In the genomic region with DNA sequence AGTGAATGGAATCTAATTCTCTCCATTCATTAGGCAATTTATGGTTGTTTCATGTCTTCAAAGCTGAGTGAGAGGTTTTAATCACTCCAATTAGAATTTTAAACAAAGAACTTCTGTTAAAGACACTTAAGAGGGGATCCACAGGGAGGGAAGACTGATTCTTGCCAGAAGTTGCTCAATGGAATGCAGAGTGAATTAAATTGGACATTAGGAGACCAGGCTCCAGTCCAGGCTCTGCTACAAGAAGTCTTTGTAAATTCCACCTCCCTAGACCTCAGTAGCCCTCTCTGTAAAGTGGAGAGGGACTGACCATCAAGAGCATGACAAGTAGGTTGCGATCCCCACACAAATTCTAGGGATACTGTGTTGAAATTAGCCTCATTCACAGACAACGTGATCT, we compare ENCODE assay signal across 26 cellular contexts.
"Had no signal": no experiment of that assay in that cellular context is flagged by ENCODE, and none has a peak within 500 bp of the region (broad histone marks: within the 10 kb centered on the region; RNA-seq: fewer than 3 reads in every experiment).

No MANE protein-coding gene starts in this region.

- H3K4me3 Mint-ChIP-seq: activated CD8-positive, alpha-beta T cell treated with anti-CD3 and anti-CD28 coated beads for 36 hours; activated naive CD4-positive, alpha-beta T cell treated with anti-CD3 and anti-CD28 coated beads for 36 hours; activated naive CD8-positive, alpha-beta T cell treated with anti-CD3 and anti-CD28 coated beads for 36 hours; activated T-cell treated with anti-CD3 and anti-CD28 coated beads, Interleukin-2, amount 50 U/mL, for 72 hours; brain; effector memory CD8-positive, alpha-beta T cell; nephron progenitor cell; WTC11 had no signal

- H3K9me3 Mint-ChIP-seq: activated CD8-positive, alpha-beta T cell treated with anti-CD3 and anti-CD28 coated beads for 36 hours; activated naive CD4-positive, alpha-beta T cell treated with anti-CD3 and anti-CD28 coated beads for 36 hours; activated naive CD8-positive, alpha-beta T cell treated with anti-CD3 and anti-CD28 coated beads for 36 hours; effector memory CD8-positive, alpha-beta T cell; nephron progenitor cell had no signal

- H3K27ac Mint-ChIP-seq: activated CD8-positive, alpha-beta T cell treated with anti-CD3 and anti-CD28 coated beads for 36 hours; activated naive CD4-positive, alpha-beta T cell treated with anti-CD3 and anti-CD28 coated beads for 36 hours; activated naive CD8-positive, alpha-beta T cell treated with anti-CD3 and anti-CD28 coated beads for 36 hours; activated T-cell treated with anti-CD3 and anti-CD28 coated beads, Interleukin-2, amount 50 U/mL, for 72 hours; effector memory CD8-positive, alpha-beta T cell; nephron progenitor cell; WTC11 had no signal

- DNase-seq: activated CD4-positive, alpha-beta T cell treated with anti-CD3 and anti-CD28 coated beads, Interleukin-2, amount 50 U/mL, for 1 hour; activated CD8-positive, alpha-beta T cell treated with anti-CD3 and anti-CD28 coated beads for 36 hours; activated naive CD4-positive, alpha-beta T cell treated with anti-CD3 and anti-CD28 coated beads for 36 hours; activated naive CD8-positive, alpha-beta T cell treated with anti-CD3 and anti-CD28 coated beads for 36 hours; activated T-cell treated with anti-CD3 and anti-CD28 coated beads, Interleukin-2, amount 50 U/mL, for 72 hours; adrenal gland; aorta; cortex of kidney; effector memory CD8-positive, alpha-beta T cell; erythroblast; heart left ventricle; kidney glomerular epithelial cell; left lung; nephron progenitor cell; ovary; spleen; stimulated activated naive CD4-positive, alpha-beta T cell; T1000 had no signal

- H3K4me1 ChIP-seq: adrenal gland, left lung, prostate gland, spleen, suprapubic skin, tibial nerve had no signal

- H3K36me3 ChIP-seq: adrenal gland, cardiac muscle cell, heart left ventricle, left lung, neutrophil, ovary, prostate gland, spleen, suprapubic skin, tibial nerve had no signal

- H3K4me3 ChIP-seq: adrenal gland, cardiac muscle cell, heart left ventricle, left lung, lung, ovary, prostate gland, spleen, suprapubic skin, tibial nerve had no signal

- ATAC-seq: activated CD8-positive, alpha-beta T cell treated with anti-CD3 and anti-CD28 coated beads for 36 hours; activated T-cell treated with anti-CD3 and anti-CD28 coated beads, Interleukin-2, amount 50 U/mL, for 72 hours; effector memory CD8-positive, alpha-beta T cell; heart left ventricle; left lung; WTC11 had no signal

- H3K9me3 ChIP-seq: adrenal gland, heart left ventricle, left lung, neutrophil, ovary, prostate gland, spleen, suprapubic skin, tibial nerve had no signal

- H3K36me3 Mint-ChIP-seq: activated naive CD8-positive, alpha-beta T cell treated with anti-CD3 and anti-CD28 coated beads for 36 hours; brain; WTC11 had no signal

- H3K27me3 ChIP-seq: adrenal gland, cardiac muscle cell, heart left ventricle, left lung, neutrophil, ovary, suprapubic skin, tibial nerve had no signal

- H3K27ac ChIP-seq: adrenal gland, cardiac muscle cell, heart left ventricle, left lung, neutrophil, ovary, prostate gland, spleen, suprapubic skin, tibial nerve had no signal

- H3K4me1 Mint-ChIP-seq: activated naive CD8-positive, alpha-beta T cell treated with anti-CD3 and anti-CD28 coated beads for 36 hours; brain; nephron progenitor cell; WTC11 had no signal
